ENCODE assay signal across 9 cellular contexts in the genomic region with DNA sequence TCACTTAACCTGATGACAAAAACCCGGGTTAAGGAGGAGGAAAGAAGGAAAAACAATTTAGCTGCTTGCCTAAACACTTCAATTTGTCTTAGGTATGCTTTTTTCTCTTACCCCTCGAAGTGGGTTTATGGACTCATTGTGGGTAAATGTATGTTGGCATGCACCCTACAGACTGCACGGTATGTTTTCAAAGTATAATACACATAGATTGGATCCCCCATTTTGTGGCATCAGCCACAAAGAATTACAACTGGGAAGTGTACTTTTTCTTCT. TPM values are rescaled to one million over a fixed set of nuclear protein-coding genes. Genes with fewer than 3 reads are reported as not detected.
DNase-seq lines count a peak whose midpoint lies in the region; ATAC-seq and TF ChIP-seq lines count a peak whose summit lies in the region.
"Had no signal": no experiment of that assay in that cellular context is flagged by ENCODE, and none has a peak within 500 bp of the region (broad histone marks: within the 10 kb centered on the region; RNA-seq: fewer than 3 reads in every experiment).

No MANE protein-coding gene starts in this region.

- H3K27ac ChIP-seq in HUES6 (ENCODE audit: low read depth, low read length) = peak overlapping the region; percentile 100; the same call in 1 of the 2 replicates
- peak overlapping the region; percentile 96 for H3K27ac ChIP-seq in colonic mucosa
- peak overlapping the region; percentile 95 to 100 for H3K27ac ChIP-seq in tibial artery

- ATAC-seq in HG02763 (IDR thresholded peaks at IDR 0.05; ENCODE audit: unreplicated experiment) (no peak), left colon (no peak)

- no peaks in the 10 kb centered on the region for H3K9me3 ChIP-seq in HUES6 (ENCODE audit: control insufficient read depth, insufficient read depth, low read depth, low read length)
- H3K9me3 ChIP-seq in colonic mucosa = no peaks in the 10 kb centered on the region
- no peaks in the 10 kb centered on the region for H3K9me3 ChIP-seq in tibial artery

- H3K4me3 ChIP-seq in HUES6 (ENCODE audit: low read depth, low read length) (peak overlapping the region; percentile 82), colonic mucosa (peak overlapping the region; percentile 78), tibial artery (peak overlapping the region; percentile 86 to 97)

- peaks cover 4% of the 10 kb centered on the region for H3K36me3 Mint-ChIP-seq in mesothelial cell of epicardium
- H3K36me3 Mint-ChIP-seq: activated naive CD8-positive, alpha-beta T cell treated with anti-CD3 and anti-CD28 coated beads, Interleukin-2, amount 10 ng/mL, durations not matched to agents 7 days and 5 days had no signal

- peak overlapping the region; percentile 100 for H3K27ac Mint-ChIP-seq in mesothelial cell of epicardium
- H3K27ac Mint-ChIP-seq: activated naive CD8-positive, alpha-beta T cell treated with anti-CD3 and anti-CD28 coated beads, Interleukin-2, amount 10 ng/mL, durations not matched to agents 7 days and 5 days; T-helper 1 cell treated with Interleukin-12 subunit alpha and Interleukin-12 subunit beta and Interleukin-4 antibody, amounts not matched to agents 30 μg/mL and 1 μg/mL, for 36 hours had no signal

- no peaks in the 10 kb centered on the region for H3K9me3 Mint-ChIP-seq in mesothelial cell of epicardium
- H3K9me3 Mint-ChIP-seq: activated naive CD8-positive, alpha-beta T cell treated with anti-CD3 and anti-CD28 coated beads, Interleukin-2, amount 10 ng/mL, durations not matched to agents 7 days and 5 days; T-helper 1 cell treated with Interleukin-12 subunit alpha and Interleukin-12 subunit beta and Interleukin-4 antibody, amounts not matched to agents 30 μg/mL and 1 μg/mL, for 36 hours had no signal

- H3K9ac ChIP-seq in HUES6 (ENCODE audit: low read length) (peak overlapping the region; percentile 94), colonic mucosa (ENCODE audit: low read depth in 2 of 2, low read length in 2 of 2) (peak overlapping the region in 1 of 2 donors; percentile 86)

- peaks cover 57% of the 10 kb centered on the region for H3K4me1 Mint-ChIP-seq in mesothelial cell of epicardium

- DNase-seq in colonic mucosa (no peak), mesothelial cell of epicardium (ENCODE audit: low spot score in 2 of 2, unreplicated experiment in 2 of 2) (no peak), tibial artery (no peak), NCI-H2171 treated with DMSO at 0.1 percent for 48 hours (lab: John Stamatoyannopoulos, UW) (no peak), left colon (no peak)
- DNase-seq: activated naive CD8-positive, alpha-beta T cell treated with anti-CD3 and anti-CD28 coated beads, Interleukin-2, amount 10 ng/mL, durations not matched to agents 7 days and 5 days had no signal

- H3K36me3 ChIP-seq in HUES6 (ENCODE audit: control insufficient read depth, insufficient read depth, low read length) = no peaks in the 10 kb centered on the region
- H3K36me3 ChIP-seq in colonic mucosa = no peaks in the 10 kb centered on the region
- H3K36me3 ChIP-seq in tibial artery = peaks cover 0 to 4% (median 0%) of the 10 kb centered on the region in 3 donors

- intact Hi-C loops in colonic mucosa (cut with DNase I) = no loop called here
- intact Hi-C loops in tibial artery (cut with DNase I; ENCODE audit: low total_unique reads) = loop anchor here (10.0 kb wide), 1 partner anchor 62 kb away; no protein-coding TSS in a partner anchor
- intact Hi-C loops in left colon (cut with DNase I, micrococcal nuclease) = no loop called here

- H3K4me1 ChIP-seq in HUES6 (ENCODE audit: control insufficient read depth, insufficient read depth, low read length) (peaks cover 45% of the 10 kb centered on the region), colonic mucosa (peaks cover 4% of the 10 kb centered on the region), tibial artery (peaks cover 0 to 63% (median 29%) of the 10 kb centered on the region in 4 donors)

- H3K4me3 Mint-ChIP-seq in mesothelial cell of epicardium = peak overlapping the region; percentile 97

- TF ChIP-seq CTCF in colonic mucosa (IDR thresholded peaks at IDR 0.05) (no peak), mesothelial cell of epicardium (IDR thresholded peaks at IDR 0.05; ENCODE audit: unreplicated experiment) (no peak), tibial artery (IDR thresholded peaks at IDR 0.05) (no peak)

- no peaks in the 10 kb centered on the region for H3K27me3 Mint-ChIP-seq in mesothelial cell of epicardium (ENCODE audit: low read depth)

- H3K27me3 ChIP-seq in HUES6 (ENCODE audit: control insufficient read depth, insufficient read depth, low read length) (peaks cover 4% of the 10 kb centered on the region; the same call in 1 of the 2 replicates), colonic mucosa (no peaks in the 10 kb centered on the region), tibial artery (no peaks in the 10 kb centered on the region)

RNA-seq across cellular contexts. Expression of gene YAP1, which starts 2.3 kb away (rescaled TPM):
- total RNA-seq in colonic mucosa = 10 to 100 TPM; 43.9 to 71.7 TPM
- 186 to 194 TPM (median 193 TPM) in 3 replicates for total RNA-seq in mesothelial cell of epicardium
- total RNA-seq in left colon = 10 to 100 TPM; 46.2 to 49.1 TPM
